ENCODE assay signal across 15 cellular contexts in genomic region chr12:22318122-22318737, GRCh38. TPM values are rescaled to one million over a fixed set of nuclear protein-coding genes. Genes with fewer than 3 reads are reported as not detected.
DNase-seq lines count a peak whose midpoint lies in the region; ATAC-seq and TF ChIP-seq lines count a peak whose summit lies in the region.
"Had no signal": no experiment of that assay in that cellular context is flagged by ENCODE, and none has a peak within 500 bp of the region (broad histone marks: within the 10 kb centered on the region; RNA-seq: fewer than 3 reads in every experiment).

No MANE protein-coding gene starts in this region.

- H3K9ac ChIP-seq in PC-3 (ENCODE audit: low read length), result no peak overlapping the region
- H3K9ac ChIP-seq: KMS-11 had no signal

- H3K4me1 ChIP-seq in PC-3 (ENCODE audit: insufficient read depth, low read length) (peaks cover 6% of the 10 kb centered on the region), foreskin keratinocyte (no peaks in the 10 kb centered on the region), uterus (no peaks in the 10 kb centered on the region), OCI-LY7 (ENCODE audit: insufficient read depth, low read length, poor library complexity, severe bottlenecking) (no peaks in the 10 kb centered on the region)

- H3K4me2 ChIP-seq in PC-3 (ENCODE audit: low read length), result no peak overlapping the region
- no peak overlapping the region for H3K4me2 ChIP-seq in OCI-LY7 (ENCODE audit: low read length)
- H3K4me2 ChIP-seq: KMS-11 had no signal

- no peak overlapping the region for H2AFZ ChIP-seq in PC-3 (ENCODE audit: low read length)
- H2AFZ ChIP-seq in OCI-LY7 (ENCODE audit: low read length), result no peak overlapping the region

- intact Hi-C loops in left ventricle myocardium superior (cut with micrococcal nuclease), result no loop called here
- intact Hi-C loops in Right ventricle myocardium inferior (cut with DNase I), result no loop called here
- intact Hi-C loops in PC-3 (cut with micrococcal nuclease), result no loop called here
- intact Hi-C loops in uterus (cut with DNase I; ENCODE audit: low total_unique reads), result no loop called here
- intact Hi-C loops in OCI-LY7 (cut with micrococcal nuclease; ENCODE audit: unreplicated experiment), result no loop called here

- TF ChIP-seq CTCF in PC-3 (conservative IDR thresholded peaks at IDR 0.05; ENCODE audit: low read depth, low read length) (no peak), foreskin keratinocyte (conservative IDR thresholded peaks at IDR 0.05) (no peak), uterus (IDR thresholded peaks at IDR 0.05) (no peak), OCI-LY7 (conservative IDR thresholded peaks at IDR 0.05; ENCODE audit: low read length) (no peak)

- no peaks in the 10 kb centered on the region for H3K9me2 ChIP-seq in PC-3 (replicated peaks; ENCODE audit: low read length)
- H3K9me2 ChIP-seq in OCI-LY7 (ENCODE audit: insufficient read depth, low read length), result no peaks in the 10 kb centered on the region

- BruUV-seq in PC-3 (replicated peaks; lab: Mats Ljungman, UMichigan) (no TSS peak), OCI-LY7 (replicated peaks; lab: Mats Ljungman, UMichigan) (no TSS peak)

- no peaks in the 10 kb centered on the region for H4K20me1 ChIP-seq in PC-3 (ENCODE audit: low read length)
- no peaks in the 10 kb centered on the region for H4K20me1 ChIP-seq in OCI-LY7 (ENCODE audit: insufficient read depth, low read length)

- ATAC-seq in left ventricle myocardium superior, result peak; percentile 31
- ATAC-seq in Right ventricle myocardium inferior, result no peak
- no peak for ATAC-seq in PC-3
- peak; percentile 80 for ATAC-seq in foreskin keratinocyte
- ATAC-seq in HG03442 (IDR thresholded peaks at IDR 0.05; ENCODE audit: unreplicated experiment), result no peak
- ATAC-seq: activated T-helper 17 cell treated with anti-CD3 and anti-CD28 coated beads, Interleukin-2, amount 50 U/mL, for 72 hours had no signal

- POLR2A ChIA-PET in PC-3 (lab: Charles Lee; ENCODE audit: unreplicated experiment), result interaction anchor here (0.6 kb wide), 1 partner anchor 42 kb away, joined by 5 read pairs; no protein-coding TSS in a partner anchor
- POLR2A ChIA-PET in OCI-LY7 (lab: Charles Lee), result no interaction called here

- CTCF ChIA-PET in PC-3 (lab: Charles Lee), result no interaction called here
- CTCF ChIA-PET in OCI-LY7 (lab: Charles Lee; ENCODE audit: unreplicated experiment), result no interaction called here

- H3K79me2 ChIP-seq in PC-3 (ENCODE audit: low read length), result no peaks in the 10 kb centered on the region
- H3K79me2 ChIP-seq in OCI-LY7 (ENCODE audit: insufficient read depth, low read depth, low read length), result no peaks in the 10 kb centered on the region

- H3K27ac ChIP-seq in PC-3 (ENCODE audit: low read length) (no peak overlapping the region), foreskin keratinocyte (no peak overlapping the region), uterus (peak overlapping the region; percentile 65 to 77), OCI-LY7 (ENCODE audit: low read depth, low read length, poor library complexity, severe bottlenecking) (no peak overlapping the region)
- H3K27ac ChIP-seq: KMS-11 had no signal

- no peak for DNase-seq in left ventricle myocardium superior
- no peak for DNase-seq in Right ventricle myocardium inferior (ENCODE audit: missing footprints)
- peak; percentile 18 for DNase-seq in PC-3
- peak in 1 of 2 donors; percentile 43 for DNase-seq in foreskin keratinocyte
- DNase-seq in uterus, result no peak
- DNase-seq in NCI-H524 treated with DMSO at 0.1 percent for 48 hours (lab: John Stamatoyannopoulos, UW), result no peak
- no peak for DNase-seq in OCI-LY7 (ENCODE audit: low spot score)
- DNase-seq: activated CD4-positive, alpha-beta memory T cell treated with anti-CD3 and anti-CD28 coated beads for 36 hours; Calu3; H9; NCI-H1930; SHP77 had no signal

- no peaks in the 10 kb centered on the region for H3F3A ChIP-seq in PC-3 (ENCODE audit: low read length, unreplicated experiment)

- no peaks in the 10 kb centered on the region for H3K36me3 ChIP-seq in PC-3 (ENCODE audit: low read depth, low read length)
- H3K36me3 ChIP-seq in uterus, result no peaks in the 10 kb centered on the region
- no peaks in the 10 kb centered on the region for H3K36me3 ChIP-seq in OCI-LY7 (ENCODE audit: insufficient read depth, low read length)

- H3K4me3 ChIP-seq in PC-3 (ENCODE audit: low read length), result no peak overlapping the region
- H3K4me3 ChIP-seq in uterus, result no peak overlapping the region
- no peak overlapping the region for H3K4me3 ChIP-seq in OCI-LY7 (ENCODE audit: low read depth, low read length, poor library complexity, severe bottlenecking)

- H3K27me3 ChIP-seq in PC-3 (ENCODE audit: low read length) (no peaks in the 10 kb centered on the region), foreskin keratinocyte (no peaks in the 10 kb centered on the region), uterus (no peaks in the 10 kb centered on the region)

- TF ChIP-seq POLR2A in uterus (IDR thresholded peaks at IDR 0.05), result no peak

- H3K9me3 ChIP-seq in PC-3 (ENCODE audit: low read length), result no peaks in the 10 kb centered on the region
- H3K9me3 ChIP-seq in uterus, result no peaks in the 10 kb centered on the region
- no peaks in the 10 kb centered on the region for H3K9me3 ChIP-seq in OCI-LY7 (ENCODE audit: low read length)

RNA-seq across cellular contexts. Expression of gene ST8SIA1, which starts 16.3 kb away (rescaled TPM):
- total RNA-seq in left ventricle myocardium superior, result 2.6 TPM
- 3.6 TPM for total RNA-seq in Right ventricle myocardium inferior
- total RNA-seq in PC-3 (2014; rRNA removed), result not detected in 2 replicates
- 0.46 and 0.54 TPM in 2 replicates for total RNA-seq in foreskin keratinocyte
- 0.37 and 0.58 TPM in 2 replicates for polyA plus RNA-seq in foreskin keratinocyte
- total RNA-seq in uterus, result 10 to 100 TPM in 2 of 4 donors, 1 to 10 TPM in 2; 7.8 to 14.6 (median 9.9) TPM
- not detected in 2 replicates for total RNA-seq in OCI-LY7 (2014; rRNA removed; shearing (Covaris generic))
- total RNA-seq in OCI-LY7 (2022), result not detected in 2 replicates
- total RNA-seq: Calu3, H9 had no signal

Comparison
In these comparisons a context has a peak if more than half of its experiments do, and no peak if none do; other contexts are left out.
1. ATAC-seq: peak in left ventricle myocardium superior (single experiment) and foreskin keratinocyte (single experiment); none in Right ventricle myocardium inferior (single experiment), PC-3 (single experiment) and HG03442 (single experiment).
2. H3K27ac ChIP-seq: peak in uterus (2 of 2); none in PC-3 (single experiment), foreskin keratinocyte (single experiment) and OCI-LY7 (single experiment).